ENCODE assay signal across 8 cellular contexts in genomic region chr22:26756675-26757293, GRCh38.
DNase-seq lines count a peak whose midpoint lies in the region; ATAC-seq and TF ChIP-seq lines count a peak whose summit lies in the region.

No MANE protein-coding gene starts in this region.

- DNase-seq in Caco-2 (peak in 1 of 2 experiments; percentile 51), Karpas-422 (peak; percentile 71), medulla oblongata (ENCODE audit: extremely low spot score) (peak; percentile 59), NCI-H1105 treated with DMSO at 0.1 percent for 48 hours (lab: John Stamatoyannopoulos, UW) (no peak)
- peak; percentile 54 for DNase-seq in activated CD4-positive, alpha-beta T cell treated with anti-CD3 and anti-CD28 coated beads, Interleukin-2, amount 10 ng/mL, durations not matched to agents 7 days and 5 days
- DNase-seq in effector memory CD8-positive, alpha-beta T cell = peak; percentile 38 to 49 (median 43)
- peak; percentile 30 for DNase-seq in stimulated activated CD8-positive, alpha-beta memory T cell treated with anti-CD3 and anti-CD28 coated beads, Interleukin-4, amount 100 ng/mL, for 24 hours (ENCODE audit: low read depth)

- H3K79me2 ChIP-seq in Karpas-422 (ENCODE audit: low read length) = no peaks in the 10 kb centered on the region

- CTCF ChIA-PET in Caco-2 (lab: Charles Lee) = interaction anchor here (0.7 kb wide), 2 partner anchors 12 to 617 kb away, joined by 3 read pairs; no protein-coding TSS in a partner anchor
- CTCF ChIA-PET in activated CD4-positive, alpha-beta T cell treated with anti-CD3 and anti-CD28 coated beads, Interleukin-2, amount 10 ng/mL, durations not matched to agents 7 days and 5 days (lab: Charles Lee) = interaction anchor here (1.1 to 1.2 kb wide), 2 partner anchors 23 to 1072 kb away, joined by 3 to 10 read pairs; no protein-coding TSS in a partner anchor

- H3K4me2 ChIP-seq in Karpas-422 (ENCODE audit: low read depth, low read length, poor library complexity, severe bottlenecking) = no peak overlapping the region

- peak; percentile 73 for ATAC-seq in effector memory CD8-positive, alpha-beta T cell (replicated peaks)
- ATAC-seq in GM18909 (IDR thresholded peaks at IDR 0.05; ENCODE audit: poor library complexity, unreplicated experiment) = no peak

- H3K9me3 ChIP-seq in Caco-2 (no peaks in the 10 kb centered on the region; the same call in 1 of the 2 replicates), Karpas-422 (ENCODE audit: low read length) (no peaks in the 10 kb centered on the region)

- H3K9ac ChIP-seq in Karpas-422 (ENCODE audit: low read length) = no peak overlapping the region

- no peak overlapping the region for H3K27ac Mint-ChIP-seq in Caco-2 (ENCODE audit: unreplicated experiment)
- H3K27ac Mint-ChIP-seq in activated CD4-positive, alpha-beta T cell treated with anti-CD3 and anti-CD28 coated beads, Interleukin-2, amount 10 ng/mL, durations not matched to agents 7 days and 5 days = no peak overlapping the region
- H3K27ac Mint-ChIP-seq in effector memory CD8-positive, alpha-beta T cell = no peak overlapping the region

- POLR2A ChIA-PET in Caco-2 (lab: Charles Lee) = no interaction called here
- POLR2A ChIA-PET in activated CD4-positive, alpha-beta T cell treated with anti-CD3 and anti-CD28 coated beads, Interleukin-2, amount 10 ng/mL, durations not matched to agents 7 days and 5 days (lab: Charles Lee) = no interaction called here

- H3K4me1 ChIP-seq in Caco-2 = no peaks in the 10 kb centered on the region
- no peaks in the 10 kb centered on the region for H3K4me1 ChIP-seq in Karpas-422 (ENCODE audit: low read length)

- no peak overlapping the region for H3K4me3 ChIP-seq in Caco-2 (ENCODE audit: low read depth, low read length)
- no peak overlapping the region for H3K4me3 ChIP-seq in Karpas-422 (ENCODE audit: low read length)

- H3K36me3 ChIP-seq in Caco-2 (ENCODE audit: control insufficient read depth, insufficient read depth, low read length) (no peaks in the 10 kb centered on the region), Karpas-422 (ENCODE audit: insufficient read depth, low read length) (no peaks in the 10 kb centered on the region)

- no peaks in the 10 kb centered on the region for H3K27me3 Mint-ChIP-seq in Caco-2 (ENCODE audit: insufficient read depth, unreplicated experiment)
- no peaks in the 10 kb centered on the region for H3K27me3 Mint-ChIP-seq in activated CD4-positive, alpha-beta T cell treated with anti-CD3 and anti-CD28 coated beads, Interleukin-2, amount 10 ng/mL, durations not matched to agents 7 days and 5 days
- H3K27me3 Mint-ChIP-seq in effector memory CD8-positive, alpha-beta T cell = no peaks in the 10 kb centered on the region

- H3K27ac ChIP-seq in Karpas-422 (ENCODE audit: low read length) = no peak overlapping the region

- no TSS peak for BruUV-seq in Caco-2 (replicated peaks; lab: Mats Ljungman, UMichigan)

- no peaks in the 10 kb centered on the region for H3K4me1 Mint-ChIP-seq in Caco-2 (ENCODE audit: low read depth, unreplicated experiment)
- H3K4me1 Mint-ChIP-seq in activated CD4-positive, alpha-beta T cell treated with anti-CD3 and anti-CD28 coated beads, Interleukin-2, amount 10 ng/mL, durations not matched to agents 7 days and 5 days = peaks cover 1% of the 10 kb centered on the region
- peaks cover 0 to 9% of the 10 kb centered on the region in 2 donors for H3K4me1 Mint-ChIP-seq in effector memory CD8-positive, alpha-beta T cell (ENCODE audit: low read depth in 2 of 2)

- H3K27me3 ChIP-seq in Caco-2 (replicated peaks; ENCODE audit: control insufficient read depth, insufficient read depth, low read length) = no peaks in the 10 kb centered on the region
- no peaks in the 10 kb centered on the region for H3K27me3 ChIP-seq in Karpas-422 (ENCODE audit: low read length)

- no peak overlapping the region for H2AFZ ChIP-seq in Karpas-422 (ENCODE audit: low read length)

- intact Hi-C loops in Caco-2 (cut with micrococcal nuclease; ENCODE audit: unreplicated experiment) = no loop called here

- H3K4me3 Mint-ChIP-seq in Caco-2 (ENCODE audit: unreplicated experiment) = no peak overlapping the region
- no peak overlapping the region for H3K4me3 Mint-ChIP-seq in activated CD4-positive, alpha-beta T cell treated with anti-CD3 and anti-CD28 coated beads, Interleukin-2, amount 10 ng/mL, durations not matched to agents 7 days and 5 days
- no peak overlapping the region for H3K4me3 Mint-ChIP-seq in effector memory CD8-positive, alpha-beta T cell

- no peaks in the 10 kb centered on the region for H3K9me3 Mint-ChIP-seq in Caco-2 (ENCODE audit: unreplicated experiment)
- peaks cover 3% of the 10 kb centered on the region for H3K9me3 Mint-ChIP-seq in activated CD4-positive, alpha-beta T cell treated with anti-CD3 and anti-CD28 coated beads, Interleukin-2, amount 10 ng/mL, durations not matched to agents 7 days and 5 days
- H3K9me3 Mint-ChIP-seq in effector memory CD8-positive, alpha-beta T cell = no peaks in the 10 kb centered on the region

- H3K9me2 ChIP-seq in Karpas-422 (replicated peaks; ENCODE audit: insufficient read depth, low read length) = no peaks in the 10 kb centered on the region

- H4K20me1 ChIP-seq in Karpas-422 (ENCODE audit: insufficient read depth, low read depth, low read length) = peaks cover 9% of the 10 kb centered on the region; the same call in 1 of the 2 replicates

- TF ChIP-seq CTCF in Caco-2 (IDR thresholded peaks at IDR 0.05; ENCODE audit: insufficient read depth in 1 of 2, low read depth in 1 of 2, low read length in 1 of 2, severe bottlenecking in 1 of 2, unreplicated experiment in 1 of 2) = peak; percentile 55 to 80

- H3K36me3 Mint-ChIP-seq in Caco-2 (ENCODE audit: insufficient read depth, unreplicated experiment) = no peaks in the 10 kb centered on the region
- H3K36me3 Mint-ChIP-seq in activated CD4-positive, alpha-beta T cell treated with anti-CD3 and anti-CD28 coated beads, Interleukin-2, amount 10 ng/mL, durations not matched to agents 7 days and 5 days (ENCODE audit: low read depth) = peaks cover 5% of the 10 kb centered on the region
- H3K36me3 Mint-ChIP-seq in effector memory CD8-positive, alpha-beta T cell (ENCODE audit: insufficient read depth) = no peaks in the 10 kb centered on the region
